Comparison of ENCODE assay signal across 19 cellular contexts in the genomic region with DNA sequence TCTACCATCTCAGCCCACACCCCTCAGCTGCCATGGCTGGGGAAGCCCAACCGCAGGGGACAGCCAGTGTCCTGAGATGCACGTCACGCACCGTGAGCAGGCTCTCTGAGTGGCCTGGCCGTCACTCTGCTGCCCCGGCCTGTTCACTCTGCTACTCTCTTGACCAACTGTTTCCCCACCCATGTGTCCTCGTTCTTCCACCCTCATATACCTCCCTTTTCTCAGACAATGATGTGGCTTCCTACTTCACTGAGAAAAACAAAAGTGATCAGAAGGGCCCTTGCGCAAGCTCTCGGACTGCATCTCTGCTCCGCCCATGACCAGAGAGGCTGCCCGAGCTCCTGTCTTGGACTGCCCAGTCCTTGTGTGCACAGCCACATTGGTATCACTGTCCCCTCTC. TPM values are rescaled to one million over a fixed set of nuclear protein-coding genes. Genes with fewer than 3 reads are reported as not detected.
DNase-seq lines count a peak whose midpoint lies in the region; ATAC-seq, FAIRE-seq and TF ChIP-seq lines count a peak whose summit lies in the region.
"Had no signal": no experiment of that assay in that cellular context is flagged by ENCODE, and none has a peak within 500 bp of the region (broad histone marks: within the 10 kb centered on the region; RNA-seq: fewer than 3 reads in every experiment).

No MANE protein-coding gene starts in this region.

- no TSS peak for BruUV-seq in K562 (replicated peaks; lab: Mats Ljungman, UMichigan)

- no peak overlapping the region for H3K14ac ChIP-seq in neuronal stem cell (ENCODE audit: low read length)

- H3K27me3 Mint-ChIP-seq in activated CD4-positive, alpha-beta memory T cell treated with anti-CD3 and anti-CD28 coated beads, Interleukin-2, amount 10 ng/mL, durations not matched to agents 7 days and 5 days: no peaks in the 10 kb centered on the region
- H3K27me3 Mint-ChIP-seq in activated CD4-positive, alpha-beta memory T cell treated with anti-CD3 and anti-CD28 coated beads for 36 hours: no peaks in the 10 kb centered on the region
- no peaks in the 10 kb centered on the region for H3K27me3 Mint-ChIP-seq in T-cell

- H3K4me3 Mint-ChIP-seq in activated CD4-positive, alpha-beta memory T cell treated with anti-CD3 and anti-CD28 coated beads, Interleukin-2, amount 10 ng/mL, durations not matched to agents 7 days and 5 days: no peak overlapping the region
- no peak overlapping the region for H3K4me3 Mint-ChIP-seq in activated CD4-positive, alpha-beta memory T cell treated with anti-CD3 and anti-CD28 coated beads for 36 hours
- H3K4me3 Mint-ChIP-seq in T-cell: no peak overlapping the region
- H3K4me3 Mint-ChIP-seq: immature natural killer cell had no signal

- H3K4me1 Mint-ChIP-seq in activated CD4-positive, alpha-beta memory T cell treated with anti-CD3 and anti-CD28 coated beads, Interleukin-2, amount 10 ng/mL, durations not matched to agents 7 days and 5 days: peaks cover 35% of the 10 kb centered on the region
- H3K4me1 Mint-ChIP-seq in activated CD4-positive, alpha-beta memory T cell treated with anti-CD3 and anti-CD28 coated beads for 36 hours (ENCODE audit: low read depth): peaks cover 25% of the 10 kb centered on the region
- H3K4me1 Mint-ChIP-seq in T-cell: peaks cover 34 to 41% (median 35%) of the 10 kb centered on the region in 3 donors

- H4K8ac ChIP-seq in neuronal stem cell (ENCODE audit: low read depth, low read length): no peak overlapping the region

- H3K27me3 ChIP-seq in K562 (ENCODE audit: control insufficient read depth in 2 of 2, insufficient read depth in 2 of 2, low read length in 2 of 2) (no peaks in the 10 kb centered on the region), neuronal stem cell (ENCODE audit: control insufficient read depth in 3 of 3, insufficient read depth in 3 of 3, low read depth in 1 of 3, low read length in 3 of 3) (no peaks in the 10 kb centered on the region), body of pancreas (no peaks in the 10 kb centered on the region)
- H3K27me3 ChIP-seq: ovary, testis had no signal

- no peak overlapping the region for H2BK12ac ChIP-seq in neuronal stem cell (ENCODE audit: low read length)

- H3K9me1 ChIP-seq in K562 (ENCODE audit: control insufficient read depth, insufficient read depth, low read length): no peaks in the 10 kb centered on the region

- no peak overlapping the region for H4K91ac ChIP-seq in neuronal stem cell (ENCODE audit: low read depth, low read length, poor library complexity)

- H3K27ac ChIP-seq in K562 (ENCODE audit: extremely low read depth, low read depth, low read length) (no peak overlapping the region), neuronal stem cell (replicated peaks; ENCODE audit: low read length) (no peak overlapping the region), body of pancreas (no peak overlapping the region)
- H3K27ac ChIP-seq: ovary, testis had no signal

- no peak overlapping the region for H3K23ac ChIP-seq in neuronal stem cell (ENCODE audit: low read depth, low read length, poor library complexity)

- H3K9me3 ChIP-seq in K562 (replicated peaks; ENCODE audit: control insufficient read depth, insufficient read depth, low read depth, low read length): no peaks in the 10 kb centered on the region
- H3K9me3 ChIP-seq in neuronal stem cell (replicated peaks in 1 of 2; ENCODE audit: control insufficient read depth in 2 of 2, insufficient read depth in 1 of 2, low read depth in 1 of 2, low read length in 2 of 2): peaks cover 5 to 18% of the 10 kb centered on the region in 2 donors
- no peaks in the 10 kb centered on the region for H3K9me3 ChIP-seq in body of pancreas
- H3K9me3 ChIP-seq: ovary, testis had no signal

- peaks cover 86% of the 10 kb centered on the region for H3K36me3 Mint-ChIP-seq in activated CD4-positive, alpha-beta memory T cell treated with anti-CD3 and anti-CD28 coated beads, Interleukin-2, amount 10 ng/mL, durations not matched to agents 7 days and 5 days (ENCODE audit: low read depth)
- H3K36me3 Mint-ChIP-seq in activated CD4-positive, alpha-beta memory T cell treated with anti-CD3 and anti-CD28 coated beads for 36 hours: peaks cover 75% of the 10 kb centered on the region
- H3K36me3 Mint-ChIP-seq in T-cell: peaks cover 61% of the 10 kb centered on the region

- H2BK15ac ChIP-seq in neuronal stem cell (ENCODE audit: low read length): no peak overlapping the region

- no peaks in the 10 kb centered on the region for H3K79me2 ChIP-seq in K562 (ENCODE audit: control insufficient read depth, insufficient read depth, low read length)

- no peaks in the 10 kb centered on the region for H4K20me1 ChIP-seq in K562 (replicated peaks; ENCODE audit: control insufficient read depth, insufficient read depth, low read length)

- in situ Hi-C loops in K562 (cut with MboI): no loop called here

- peak overlapping the region; percentile 45 for H3K27ac Mint-ChIP-seq in activated CD4-positive, alpha-beta memory T cell treated with anti-CD3 and anti-CD28 coated beads, Interleukin-2, amount 10 ng/mL, durations not matched to agents 7 days and 5 days
- no peak overlapping the region for H3K27ac Mint-ChIP-seq in activated CD4-positive, alpha-beta memory T cell treated with anti-CD3 and anti-CD28 coated beads for 36 hours
- H3K27ac Mint-ChIP-seq in T-cell: peak overlapping the region; percentile 77 to 84

- no peaks in the 10 kb centered on the region for H3K79me1 ChIP-seq in neuronal stem cell (ENCODE audit: low read depth, low read length)

- peak overlapping the region; percentile 67 for H3K18ac ChIP-seq in neuronal stem cell (ENCODE audit: low read length)

- TF ChIP-seq EP300 in K562 (IDR thresholded peaks at IDR 0.05; ENCODE audit: low read length): no peak

- no peak overlapping the region for H2BK5ac ChIP-seq in neuronal stem cell (ENCODE audit: low read length)

- H3K36me3 ChIP-seq in K562 (ENCODE audit: control insufficient read depth, insufficient read depth, low read length): peaks cover 67% of the 10 kb centered on the region; the same call in 2 of the 3 replicates
- peaks cover 30 to 93% of the 10 kb centered on the region in 2 donors for H3K36me3 ChIP-seq in neuronal stem cell (replicated peaks in 1 of 2; ENCODE audit: control insufficient read depth in 2 of 2, insufficient read depth in 2 of 2, low read length in 2 of 2)
- H3K36me3 ChIP-seq in body of pancreas (replicated peaks in 1 of 2; ENCODE audit: insufficient read depth in 1 of 2, low read depth in 2 of 2): peaks cover 0 to 11% of the 10 kb centered on the region in 2 donors
- H3K36me3 ChIP-seq: ovary had no signal

- no peak for DNase-seq in activated CD4-positive, alpha-beta memory T cell treated with anti-CD3 and anti-CD28 coated beads, Interleukin-2, amount 10 ng/mL, durations not matched to agents 7 days and 5 days
- DNase-seq in activated CD4-positive, alpha-beta memory T cell treated with anti-CD3 and anti-CD28 coated beads for 36 hours: no peak
- DNase-seq in T-cell (peak in 1 of 34 experiments; percentile 3), K562 (ENCODE audit: extremely low read depth in 1 of 4, low spot score in 3 of 4) (no peak), neuronal stem cell (ENCODE audit: low spot score) (no peak), cortex of kidney (lab: John Stamatoyannopoulos, UW) (no peak), GF-D8 (lab: John Stamatoyannopoulos, UW) (no peak), body of pancreas (no peak)
- DNase-seq: C1 segment of cervical spinal cord; DMS 273 treated with DMSO at 0.1 percent for 48 hours; immature natural killer cell; NCI-H1105 treated with DMSO at 0.1 percent for 48 hours; NCI-H2081 treated with DMSO at 0.1 percent for 48 hours; NCI-H446 treated with DMSO at 0.1 percent for 48 hours; stimulated activated CD4-positive, alpha-beta T cell treated with anti-CD3 and anti-CD28 coated beads, Interleukin-12 subunit alpha, Interleukin-12 subunit beta, amount 100 ng/mL, for 4 hours; testis had no signal

- H3K9ac ChIP-seq in K562 (ENCODE audit: insufficient read depth in 1 of 2, low read depth in 2 of 2, low read length in 2 of 2): no peak overlapping the region
- no peak overlapping the region for H3K9ac ChIP-seq in neuronal stem cell (ENCODE audit: low read depth, low read length, poor library complexity)

- TF ChIP-seq POLR2A in K562 (conservative IDR thresholded peaks at IDR 0.05) (no peak), body of pancreas (IDR thresholded peaks at IDR 0.05) (no peak)

- CTCF ChIA-PET in activated CD4-positive, alpha-beta memory T cell treated with anti-CD3 and anti-CD28 coated beads, Interleukin-2, amount 10 ng/mL, durations not matched to agents 7 days and 5 days (lab: Charles Lee): no interaction called here
- CTCF ChIA-PET in activated CD4-positive, alpha-beta memory T cell treated with anti-CD3 and anti-CD28 coated beads for 36 hours (lab: Charles Lee): interaction anchor here (1.4 kb wide), 1 partner anchor 15 kb away, joined by 4 read pairs; no protein-coding TSS in a partner anchor
- CTCF ChIA-PET in T-cell (lab: Charles Lee) (interaction anchor here in 1 of 2 donors (1.0 kb wide), 1 partner anchor 301 kb away, joined by 3 read pairs; no protein-coding TSS in a partner anchor), K562 (lab: Yijun Ruan, JAX; ENCODE audit: low intra/inter-chr PET ratio) (no interaction called here)

- no peak overlapping the region for H2AK5ac ChIP-seq in neuronal stem cell (ENCODE audit: low read depth, low read length)

- H3K4me3 ChIP-seq in K562: no peak overlapping the region
- no peak overlapping the region for H3K4me3 ChIP-seq in neuronal stem cell (ENCODE audit: low read length in 2 of 2)
- H3K4me3 ChIP-seq in body of pancreas: no peak overlapping the region
- H3K4me3 ChIP-seq: ovary, testis had no signal

- H2BK120ac ChIP-seq in neuronal stem cell (ENCODE audit: low read depth, low read length): no peak overlapping the region

- no peaks in the 10 kb centered on the region for H3K9me3 Mint-ChIP-seq in activated CD4-positive, alpha-beta memory T cell treated with anti-CD3 and anti-CD28 coated beads, Interleukin-2, amount 10 ng/mL, durations not matched to agents 7 days and 5 days
- H3K9me3 Mint-ChIP-seq in activated CD4-positive, alpha-beta memory T cell treated with anti-CD3 and anti-CD28 coated beads for 36 hours: no peaks in the 10 kb centered on the region
- H3K9me3 Mint-ChIP-seq in T-cell: no peaks in the 10 kb centered on the region
- H3K9me3 Mint-ChIP-seq: immature natural killer cell had no signal

- ATAC-seq in T-cell (replicated peaks in 1 of 4) (no peak), K562 (no peak), body of pancreas (no peak)

- intact Hi-C loops in activated CD4-positive, alpha-beta memory T cell treated with anti-CD3 and anti-CD28 coated beads for 36 hours (cut with micrococcal nuclease): no loop called here
- intact Hi-C loops in K562 (cut with micrococcal nuclease): no loop called here
- intact Hi-C loops in body of pancreas (cut with DNase I): no loop called here

- H3K4ac ChIP-seq in neuronal stem cell (ENCODE audit: low read length): no peak overlapping the region

- FAIRE-seq in K562 (lab: Jason Lieb, UNC): no peak
- FAIRE-seq: bronchial epithelial cell, RCC 7860 had no signal

- H3K4me1 ChIP-seq in K562 (replicated peaks in 1 of 2; ENCODE audit: control insufficient read depth in 2 of 2, insufficient read depth in 2 of 2, low read length in 2 of 2) (0 out of 5 replicates have a peak, but pooled peaks cover 0 to 3% of the 10 kb centered on the region in 2 experiments), neuronal stem cell (ENCODE audit: control insufficient read depth in 2 of 2, insufficient read depth in 1 of 2, low read depth in 1 of 2, low read length in 2 of 2) (no peaks in the 10 kb centered on the region), body of pancreas (no peaks in the 10 kb centered on the region)
- H3K4me1 ChIP-seq: testis had no signal

- H3K4me2 ChIP-seq in K562 (ENCODE audit: insufficient read depth, low read length) (no peak overlapping the region), neuronal stem cell (ENCODE audit: insufficient read depth, low read length, poor library complexity, severe bottlenecking) (no peak overlapping the region)

- WGBS in K562 (ENCODE audit: insufficient coverage, low coverage, missing lambda C conversion rate): 95% methylated on average over 11 of the region's 11 CpGs
- WGBS in neuronal stem cell (ENCODE audit: extremely low coverage in 2 of 2, insufficient read length in 2 of 2, insufficient replicate concordance in 1 of 2), 2 donors: no CpG with 5 or more reads among the region's 11 CpGs
- 91 to 97% methylated on average over 11 of the region's 11 CpGs for WGBS in body of pancreas, 2 donors

- H2AFZ ChIP-seq in K562 (ENCODE audit: low read depth, low read length) (no peak overlapping the region), neuronal stem cell (ENCODE audit: low read length) (no peak overlapping the region)

- TF ChIP-seq CTCF in K562 (IDR thresholded peaks at IDR 0.05 in 2 of 3, conservative IDR thresholded peaks at IDR 0.05 in 1 of 3; ENCODE audit: insufficient read depth in 2 of 3, low read depth in 1 of 3, low read length in 3 of 3) (no peak), body of pancreas (IDR thresholded peaks at IDR 0.05) (no peak)

- TF ChIP-seq RAD21 in K562 (CRISPR knock-in tag; conservative IDR thresholded peaks at IDR 0.05 in 1 of 2, IDR thresholded peaks at IDR 0.05 in 1 of 2): no peak

- POLR2A ChIA-PET in activated CD4-positive, alpha-beta memory T cell treated with anti-CD3 and anti-CD28 coated beads, Interleukin-2, amount 10 ng/mL, durations not matched to agents 7 days and 5 days (lab: Charles Lee): no interaction called here
- POLR2A ChIA-PET in activated CD4-positive, alpha-beta memory T cell treated with anti-CD3 and anti-CD28 coated beads for 36 hours (lab: Charles Lee): no interaction called here
- POLR2A ChIA-PET in T-cell (lab: Charles Lee): interaction anchor here in 1 of 2 donors (0.6 kb wide), 1 partner anchor 37 kb away, joined by 3 read pairs; no protein-coding TSS in a partner anchor
- POLR2A ChIA-PET in K562 (lab: Yijun Ruan, JAX): interaction anchor here (0.6 kb wide), 1 partner anchor 206 kb away, joined by 3 read pairs; no protein-coding TSS in a partner anchor

RNA-seq across cellular contexts. Expression of gene OTULIN, which starts 47.6 kb away (rescaled TPM):
- total RNA-seq in activated CD4-positive, alpha-beta memory T cell treated with anti-CD3 and anti-CD28 coated beads, Interleukin-2, amount 10 ng/mL, durations not matched to agents 7 days and 5 days: 10 to 100 TPM; 69.6 to 71.7 TPM
- total RNA-seq in activated CD4-positive, alpha-beta memory T cell treated with anti-CD3 and anti-CD28 coated beads for 36 hours: 10 to 100 TPM; 53.3 to 53.6 TPM
- total RNA-seq in T-cell (10 to 100 TPM; 57.6 to 67.1 (median 61.2) TPM), K562 (2014; rRNA removed) (28.6 and 31.4 TPM in 2 replicates), K562 (2014; rRNA removed; fragmentation: Illumina TruSeq; extraction: Trizol) (21.5 and 24.6 TPM in 2 replicates), K562 (2015; rRNA removed; fragmentation: Illumina TruSeq; extraction: Trizol) (20.1 and 20.5 TPM in 2 replicates), K562 (2021) (33.6 and 34.7 TPM in 2 replicates), body of pancreas (10 to 100 TPM; 19.7 to 37.6 TPM)
- total RNA-seq in K562 (2011; cell fraction: chromatin; rRNA removed; ENCODE audit: low replicate concordance): 32.6 and 75.0 TPM in 2 replicates
- total RNA-seq in K562 (2011; cell fraction: nucleolus; rRNA removed): 26.8 and 28.3 TPM in 2 replicates
- total RNA-seq in K562 (2011; cell fraction: nucleoplasm; rRNA removed): 49.0 and 63.9 TPM in 2 replicates
- polyA plus RNA-seq in K562 (2011; rRNA removed) (17.8 and 20.4 TPM in 2 replicates), K562 (2014; fragmentation: Illumina TruSeq; extraction: Trizol) (12.3 and 13.3 TPM in 2 replicates), K562 (2014; fragmentation: Nextera tagmentation; extraction: Ambion mirVana) (1 to 10 TPM; 3.3 to 3.5 TPM), K562 (2014; rRNA removed) (12.4 and 16.2 TPM in 2 replicates)
- 9.9 and 12.8 TPM in 2 replicates for polyA plus RNA-seq in K562 (2011; cell fraction: cytosol; rRNA removed)
- 19.0 and 19.8 TPM in 2 replicates for polyA plus RNA-seq in K562 (2011; cell fraction: nucleus; rRNA removed)
- polyA plus RNA-seq in K562 (2012): 10.0 and 11.5 TPM in 2 replicates
- 32.2 and 36.9 TPM in 2 replicates for polyA minus RNA-seq in K562 (2011; rRNA and poly(A)+ RNA removed)
- polyA minus RNA-seq in K562 (2011; cell fraction: cytosol; rRNA and poly(A)+ RNA removed): 19.6 and 21.0 TPM in 2 replicates
- polyA minus RNA-seq in K562 (2011; cell fraction: nucleus; rRNA and poly(A)+ RNA removed): 37.8 and 47.7 TPM in 2 replicates
- 9.0 TPM for polyA plus RNA-seq in neuronal stem cell (2013, experiment 1 of 2)
- polyA plus RNA-seq in neuronal stem cell (2013, experiment 2 of 2): 8.6 TPM
